ENCODE assay signal across 8 cellular contexts in the genomic region with DNA sequence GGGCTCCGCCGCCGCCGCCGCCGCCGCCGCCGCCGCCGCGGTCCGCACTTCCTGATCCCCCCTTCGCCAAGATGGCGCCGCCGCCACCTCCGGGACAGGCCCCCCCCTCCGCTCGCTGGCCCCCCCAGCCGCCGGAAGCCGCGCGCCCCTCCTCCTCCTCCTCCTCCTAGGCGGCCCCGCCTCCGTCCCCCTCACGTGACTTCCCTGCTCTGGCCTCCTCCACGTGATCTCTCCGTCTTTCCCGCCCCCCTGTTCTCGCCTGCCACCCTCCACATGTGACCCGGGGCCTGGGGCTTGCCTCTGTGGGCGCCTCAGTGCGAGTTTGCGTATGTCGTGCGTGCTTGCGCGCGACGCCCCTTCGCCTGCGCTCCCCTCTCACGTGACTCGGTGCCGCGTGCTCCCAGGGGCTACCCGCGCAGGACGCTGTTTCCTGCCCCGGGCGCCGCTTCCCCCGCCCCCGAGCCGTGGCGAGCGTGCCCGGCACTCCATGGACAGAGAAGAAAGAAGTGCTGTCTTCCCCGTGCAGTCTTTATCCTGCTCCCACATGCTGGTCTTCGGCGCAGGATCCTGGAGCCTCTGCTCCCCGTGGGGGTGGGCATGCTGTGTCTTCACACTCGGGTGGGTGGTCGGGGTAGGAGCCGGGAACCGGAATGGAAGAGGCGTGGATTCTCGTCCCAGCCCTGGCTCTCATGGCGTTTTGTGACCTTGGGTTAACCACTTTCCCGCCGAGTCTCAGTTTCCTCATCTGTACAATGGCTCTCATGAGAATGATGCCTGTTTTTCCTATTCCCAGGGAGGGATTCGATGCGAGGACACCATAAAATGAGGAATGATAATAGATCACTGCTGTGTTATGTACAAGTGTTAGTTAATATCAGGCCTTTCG. TPM values are rescaled to one million over a fixed set of nuclear protein-coding genes. Genes with fewer than 3 reads are reported as not detected.
DNase-seq lines count a peak whose midpoint lies in the region; TF ChIP-seq lines count a peak whose summit lies in the region.

A gene (minus strand): TSS at position 53 of the 886 bp plus-strand sequence. CDS start 109 bp downstream, outside the sequence.

- DNase-seq in CMK (ENCODE audit: low read depth) (peak; percentile 99), GM20000 (ENCODE audit: low spot score) (peak; percentile 99), HT-29 (ENCODE audit: low spot score) (peak; percentile 95), NOMO-1 (lab: John Stamatoyannopoulos, UW; ENCODE audit: unreplicated experiment in 2 of 2) (peak; percentile 99 to 100), medulla oblongata (ENCODE audit: extremely low spot score) (peak; percentile 99)
- DNase-seq in effector memory CD4-positive, alpha-beta T cell, result peak; percentile 99 to 100 (median 100)
- DNase-seq in stimulated activated CD8-positive, alpha-beta memory T cell treated with anti-CD3 and anti-CD28 coated beads, Interleukin-12 subunit alpha, Interleukin-12 subunit beta, amount 100 ng/mL, for 1 hour (ENCODE audit: low read depth), result peak; percentile 99

- no peaks in the 10 kb centered on the region for H3K27me3 ChIP-seq in effector memory CD4-positive, alpha-beta T cell (replicated peaks; ENCODE audit: control insufficient read depth, insufficient read depth, low read length, poor library complexity, severe bottlenecking)

- CTCF ChIA-PET in activated CD8-positive, alpha-beta memory T cell treated with anti-CD3 and anti-CD28 coated beads for 36 hours (lab: Charles Lee), result interaction anchor here (0.7 to 2.1 kb wide), 17 partner anchors 15 to 378 kb away, joined by 3 to 10 read pairs (median 4); no protein-coding TSS in a partner anchor

- H3K27ac ChIP-seq in effector memory CD4-positive, alpha-beta T cell (ENCODE audit: insufficient read depth, low read length, poor library complexity, severe bottlenecking), result peak within 1 kb of the TSS; percentile 69

- TF ChIP-seq CTCF in GM20000 (IDR thresholded peaks at IDR 0.05; ENCODE audit: extremely low read depth, missing control alignments), result no peak

- POLR2A ChIA-PET in activated CD8-positive, alpha-beta memory T cell treated with anti-CD3 and anti-CD28 coated beads for 36 hours (lab: Charles Lee), result interaction anchor here (0.5 to 1.1 kb wide), 3 partner anchors 153 to 377 kb away, joined by 3 read pairs; a partner anchor contains a TSS

- H3K4me3 ChIP-seq in effector memory CD4-positive, alpha-beta T cell (ENCODE audit: insufficient read depth, low read depth, low read length, poor library complexity, severe bottlenecking), result peak within 1 kb of the TSS; percentile 75

- no peaks in the 10 kb centered on the region for H3K9me3 ChIP-seq in effector memory CD4-positive, alpha-beta T cell (ENCODE audit: control insufficient read depth, low read length)

- peaks cover 14% of the 10 kb centered on the region for H3K4me1 ChIP-seq in effector memory CD4-positive, alpha-beta T cell (ENCODE audit: control insufficient read depth, insufficient read depth, low read length, poor library complexity, severe bottlenecking)

- peaks cover 25% of the 10 kb centered on the region for H3K36me3 ChIP-seq in effector memory CD4-positive, alpha-beta T cell (ENCODE audit: control insufficient read depth, insufficient read depth, low read length)

RNA-seq across cellular contexts. Expression of the gene that starts here (rescaled TPM):
- 29.6 and 31.3 TPM in 2 replicates for total RNA-seq in HT-29 (2014; rRNA removed; shearing (Covaris generic))
- 10 to 100 TPM; 84.7 to 89.7 TPM for total RNA-seq in activated CD8-positive, alpha-beta memory T cell treated with anti-CD3 and anti-CD28 coated beads for 36 hours

Comparison
In these comparisons a context has a peak if more than half of its experiments do, and no peak if none do; other contexts are left out.
1. Peak in every context shown above with its lines: DNase-seq, H3K4me3 ChIP-seq and H3K27ac ChIP-seq.